ENCODE assay signal across 26 cellular contexts in genomic region chr4:175450446-175450845, GRCh38.
"Had no signal": no experiment of that assay in that cellular context is flagged by ENCODE, and none has a peak within 500 bp of the region (broad histone marks: within the 10 kb centered on the region; RNA-seq: fewer than 3 reads in every experiment).

No MANE protein-coding gene starts in this region.

- ATAC-seq: naive thymus-derived CD8-positive, alpha-beta T cell; natural killer cell treated with Interleukin-12 subunit alpha and Interleukin-12 subunit beta and Interleukin-15 and Interleukin-18, amount 100 ng/mL, for 72 hours; psoas muscle; right cardiac atrium; right lobe of liver; stimulated activated effector memory CD8-positive, alpha-beta T cell treated with anti-CD3 and anti-CD28 coated beads, Interleukin-12 subunit alpha, Interleukin-12 subunit beta, amount 100 ng/mL, for 72 hours; stimulated activated naive B cell treated with anti-CD40 and anti-IgM and Interleukin-4, amounts not matched to agents 10 μg/mL and 1 μg/mL and 100 μg/mL, for 72 hours had no signal

- H3K9me3 ChIP-seq: neutrophil, ovary, psoas muscle, right lobe of liver, thoracic aorta, thyroid gland, upper lobe of right lung, uterus had no signal

- H3K79me2 ChIP-seq: parathyroid adenoma had no signal

- H2AFZ ChIP-seq: parathyroid adenoma had no signal

- H3K9ac ChIP-seq: parathyroid adenoma had no signal

- H3K27me3 ChIP-seq: neutrophil, ovary, right lobe of liver, sigmoid colon, stomach, thyroid gland, tibial nerve, upper lobe of right lung, uterus had no signal

- H3K4me3 ChIP-seq: ovary, psoas muscle, right lobe of liver, sigmoid colon, stomach, thoracic aorta, thyroid gland, tibial nerve, upper lobe of right lung, uterus had no signal

- H3K36me3 ChIP-seq: neutrophil, ovary, right lobe of liver, sigmoid colon, stomach, thoracic aorta, thyroid gland, tibial nerve, upper lobe of right lung, uterus had no signal

- H3K27ac ChIP-seq: neutrophil, ovary, parathyroid adenoma, psoas muscle, right lobe of liver, sigmoid colon, stomach, thoracic aorta, thyroid gland, tibial nerve, uterus had no signal

- DNase-seq: naive thymus-derived CD8-positive, alpha-beta T cell; nephron progenitor cell; occipital lobe; ovary; posterior cingulate gyrus; psoas muscle; right cardiac atrium; right lobe of liver; sigmoid colon; small intestine; stimulated activated CD4-positive, alpha-beta T cell treated with anti-CD3 and anti-CD28 coated beads, Interleukin-15, amount 100 ng/mL, for 24 hours; stimulated activated CD4-positive, alpha-beta T cell treated with anti-CD3 and anti-CD28 coated beads, Interleukin-2, amount 100 ng/mL, for 24 hours; stimulated activated CD4-positive, alpha-beta T cell treated with anti-CD3 and anti-CD28 coated beads, Interleukin-2, amount 100 ng/mL, for 48 hours; stimulated activated CD4-positive, alpha-beta T cell treated with anti-CD3 and anti-CD28 coated beads, Interleukin-4, amount 100 ng/mL, for 24 hours; stimulated activated naive B cell treated with anti-CD40 and anti-IgM and Interleukin-4, amounts not matched to agents 10 μg/mL and 1 μg/mL and 100 μg/mL, for 72 hours; stimulated activated naive CD4-positive, alpha-beta T cell treated with Interleukin-2 at 50 U/mL for 16 hours; stomach; thyroid gland; upper lobe of right lung; uterus had no signal

- H3K4me1 ChIP-seq: parathyroid adenoma, psoas muscle, right lobe of liver, sigmoid colon, stomach, thyroid gland, tibial nerve, upper lobe of right lung, uterus had no signal
